5 cellular contexts compared by ENCODE assay signal in genomic region chr15:32166270-32166669, GRCh38.
DNase-seq lines count a peak whose midpoint lies in the region; ATAC-seq, FAIRE-seq and TF ChIP-seq lines count a peak whose summit lies in the region.
"Not testable (repeated sequence)": the region's sequence is repeated elsewhere in the genome, so short reads cannot be mapped to it uniquely, and the experiment has no call there.

No MANE protein-coding gene starts in this region.

- not testable (repeated sequence) for H3K4me3 ChIP-seq in upper lobe of left lung; aorta (ENCODE audit: low read length in 2 of 2)

- not testable (repeated sequence) for TF ChIP-seq POLR2A in upper lobe of left lung (IDR thresholded peaks at IDR 0.05)

- H3K27me3 ChIP-seq in upper lobe of left lung; aorta (ENCODE audit: control insufficient read depth in 1 of 2, insufficient read depth in 2 of 2, low read length in 1 of 2): not testable (repeated sequence)

- intact Hi-C loops in left colon (cut with DNase I, micrococcal nuclease); aorta (cut with DNase I): not testable (repeated sequence)

- TF ChIP-seq EP300 in upper lobe of left lung (IDR thresholded peaks at IDR 0.05) = not testable (repeated sequence)

- not testable (repeated sequence) for TF ChIP-seq CTCF in D721Med (IDR thresholded peaks at IDR 0.05; ENCODE audit: insufficient read depth, missing control alignments); upper lobe of left lung (IDR thresholded peaks at IDR 0.05)

- not testable (repeated sequence) for DNase-seq in D721Med (ENCODE audit: insufficient read length, low spot score); left colon; upper lobe of left lung; aorta

- FAIRE-seq in D721Med (lab: Jason Lieb, UNC) = peak; percentile 56

- not testable (repeated sequence) for H3K9me3 ChIP-seq in upper lobe of left lung; aorta (ENCODE audit: control insufficient read depth, low read length)

- H3K4me1 ChIP-seq in upper lobe of left lung; aorta (ENCODE audit: control insufficient read depth in 1 of 2, insufficient read depth in 2 of 2, low read length in 2 of 2): not testable (repeated sequence)

- H3K27ac ChIP-seq in upper lobe of left lung; aorta (ENCODE audit: low read depth in 1 of 2, low read length in 2 of 2): not testable (repeated sequence)

- WGBS in upper lobe of left lung, 2 donors = 80 to 93% methylated on average over 4 of the region's 4 CpGs
- 92 to 93% methylated on average over 4 of the region's 4 CpGs for WGBS in aorta, 2 donors

- H3K36me3 ChIP-seq in upper lobe of left lung; aorta (ENCODE audit: control insufficient read depth in 1 of 2, insufficient read depth in 2 of 2, low read length in 1 of 2): not testable (repeated sequence)

- ATAC-seq in esophagus mucosa = peak; percentile 10
- peak; percentile 74 for ATAC-seq in left colon
- peak; percentile 18 to 21 for ATAC-seq in upper lobe of left lung (ENCODE audit: low FRiP score in 2 of 2)
- peak; percentile 28 for ATAC-seq in aorta (ENCODE audit: low FRiP score)

Comparison
In these comparisons a context has a peak if more than half of its experiments do, and no peak if none do; other contexts are left out.
1. ATAC-seq: peak in every context shown above with its lines; median percentile 74 in left colon; 28 in aorta; 20 in upper lobe of left lung; 10 in esophagus mucosa.